In the genomic region with DNA sequence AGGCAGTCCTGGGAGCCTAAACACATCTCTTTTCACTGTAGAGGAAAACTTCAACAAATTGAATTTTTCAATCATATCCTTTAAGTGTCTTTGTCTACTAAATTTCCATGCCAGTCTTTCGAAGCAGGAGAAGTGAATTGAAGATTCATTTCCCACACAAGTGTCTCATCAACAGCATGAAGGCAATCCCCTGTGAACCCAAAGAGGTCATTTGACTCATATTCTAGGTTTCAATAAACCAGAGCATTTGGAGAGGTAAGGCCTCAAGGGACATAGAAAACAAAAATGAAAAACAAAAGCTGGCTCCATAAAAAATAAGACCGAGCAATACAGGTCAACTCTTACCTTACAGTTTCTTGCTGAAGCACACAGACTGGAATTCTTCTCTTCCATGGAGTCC, we compare ENCODE assay signal across 12 cellular contexts.
A peak's percentile ranks its signal among the peaks of the same experiment; 100 is the strongest.
DNase-seq lines count a peak whose midpoint lies in the region; ATAC-seq lines count a peak whose summit lies in the region.
"Had no signal": no experiment of that assay in that cellular context is flagged by ENCODE, and none has a peak within 500 bp of the region (broad histone marks: within the 10 kb centered on the region; RNA-seq: fewer than 3 reads in every experiment).

No MANE protein-coding gene starts in this region.

- DNase-seq in activated CD8-positive, alpha-beta memory T cell treated with anti-CD3 and anti-CD28 coated beads, Interleukin-2, amount 50 U/mL, for 48 hours = no peak
- DNase-seq in retina (no peak), NCI-H510A treated with DMSO at 0.1 percent for 48 hours (lab: John Stamatoyannopoulos, UW) (no peak), NCI-H1930 (lab: John Stamatoyannopoulos, UW) (no peak)
- DNase-seq: lower lobe of right lung, NCI-H187, occipital lobe had no signal

- ATAC-seq in GM18511 (IDR thresholded peaks at IDR 0.05; ENCODE audit: unreplicated experiment) = peak; percentile 77
- peak; percentile 71 for ATAC-seq in GM19452 (IDR thresholded peaks at IDR 0.05; ENCODE audit: unreplicated experiment)
- peak; percentile 77 for ATAC-seq in HG02884 (IDR thresholded peaks at IDR 0.05; ENCODE audit: unreplicated experiment)
- peak; percentile 66 for ATAC-seq in HG03558 (IDR thresholded peaks at IDR 0.05; ENCODE audit: extremely low read depth, unreplicated experiment)
- ATAC-seq: K562, lower lobe of right lung had no signal
